20 cellular contexts compared by ENCODE assay signal in genomic region chr4:46894841-46895240, GRCh38. TPM values are rescaled to one million over a fixed set of nuclear protein-coding genes. Genes with fewer than 3 reads are reported as not detected.
"Had no signal": no experiment of that assay in that cellular context is flagged by ENCODE, and none has a peak within 500 bp of the region (broad histone marks: within the 10 kb centered on the region; RNA-seq: fewer than 3 reads in every experiment).

No MANE protein-coding gene starts in this region.

- H3K36me3 Mint-ChIP-seq: natural killer cell; stimulated activated memory B cell treated with anti-CD40 and anti-IgM and Interleukin-4, amounts not matched to agents 10 μg/mL and 1 μg/mL and 100 μg/mL, for 72 hours had no signal

- H3K36me3 ChIP-seq: esophagus muscularis mucosa, right lobe of liver, transverse colon, WERI-Rb-1 had no signal

- ATAC-seq: left cardiac atrium; mucosa of descending colon; natural killer cell; psoas muscle; right lobe of liver; stimulated activated memory B cell treated with anti-CD40 and anti-IgM and Interleukin-4, amounts not matched to agents 10 μg/mL and 1 μg/mL and 100 μg/mL, for 72 hours had no signal

- H3K27ac ChIP-seq: esophagus muscularis mucosa, psoas muscle, right lobe of liver, transverse colon, WERI-Rb-1 had no signal

- H3K27me3 Mint-ChIP-seq: stimulated activated memory B cell treated with anti-CD40 and anti-IgM and Interleukin-4, amounts not matched to agents 10 μg/mL and 1 μg/mL and 100 μg/mL, for 72 hours had no signal

- H3K27ac Mint-ChIP-seq: activated T-helper 1 cell treated with anti-CD3 and anti-CD28 coated beads, Interleukin-12 subunit alpha, Interleukin-12 subunit beta, Interleukin-2, Interleukin-4 antibody, amounts not matched to agents 30 ng/mL and 10 ng/mL and 1 ng/mL, durations not matched to agents 14 hours and 24 hours and 36 hours; natural killer cell; stimulated activated memory B cell treated with anti-CD40 and anti-IgM and Interleukin-4, amounts not matched to agents 10 μg/mL and 1 μg/mL and 100 μg/mL, for 72 hours had no signal

- H3K4me3 Mint-ChIP-seq: activated T-helper 1 cell treated with anti-CD3 and anti-CD28 coated beads, Interleukin-12 subunit alpha, Interleukin-12 subunit beta, Interleukin-2, Interleukin-4 antibody, amounts not matched to agents 30 ng/mL and 10 ng/mL and 1 ng/mL, durations not matched to agents 14 hours and 24 hours and 36 hours; natural killer cell; stimulated activated memory B cell treated with anti-CD40 and anti-IgM and Interleukin-4, amounts not matched to agents 10 μg/mL and 1 μg/mL and 100 μg/mL, for 72 hours had no signal

- H3K4me1 ChIP-seq: psoas muscle, right lobe of liver, transverse colon had no signal

- H3K9me3 Mint-ChIP-seq: activated T-helper 1 cell treated with anti-CD3 and anti-CD28 coated beads, Interleukin-12 subunit alpha, Interleukin-12 subunit beta, Interleukin-2, Interleukin-4 antibody, amounts not matched to agents 30 ng/mL and 10 ng/mL and 1 ng/mL, durations not matched to agents 14 hours and 24 hours and 36 hours had no signal

- H3K4me3 ChIP-seq: esophagus muscularis mucosa, lung, mucosa of descending colon, psoas muscle, right lobe of liver, transverse colon had no signal

- DNase-seq: activated CD4-positive, alpha-beta T cell treated with anti-CD3 and anti-CD28 coated beads for 48 hours; activated naive CD4-positive, alpha-beta T cell; aorta; glutamatergic neuron; left cardiac atrium; mucosa of descending colon; natural killer cell; occipital lobe; psoas muscle; right lobe of liver; T1000; transverse colon; WERI-Rb-1 had no signal

- H3K27me3 ChIP-seq: esophagus muscularis mucosa, right lobe of liver, transverse colon had no signal

- H3K9me3 ChIP-seq: esophagus muscularis mucosa, mucosa of descending colon, psoas muscle, right lobe of liver, transverse colon had no signal

- FAIRE-seq: bronchial epithelial cell had no signal

- H3K4me1 Mint-ChIP-seq: natural killer cell; stimulated activated memory B cell treated with anti-CD40 and anti-IgM and Interleukin-4, amounts not matched to agents 10 μg/mL and 1 μg/mL and 100 μg/mL, for 72 hours had no signal

RNA-seq across cellular contexts. Expression of gene COX7B2, which starts 14.2 kb away (rescaled TPM):
- total RNA-seq: activated T-helper 1 cell treated with anti-CD3 and anti-CD28 coated beads, Interleukin-12 subunit alpha, Interleukin-12 subunit beta, Interleukin-2, Interleukin-4 antibody, amounts not matched to agents 30 ng/mL and 10 ng/mL and 1 ng/mL, durations not matched to agents 14 hours and 24 hours and 36 hours; aorta; bronchial epithelial cell; chondrocyte; esophagus muscularis mucosa; fibroblast of villous mesenchyme; left cardiac atrium; lung; mucosa of descending colon; natural killer cell; occipital lobe; psoas muscle; right lobe of liver; transverse colon had no signal
